1 cellular context compared by ENCODE assay signal in genomic region chr13:41276824-41277223, GRCh38.
TF ChIP-seq lines count a peak whose summit lies in the region.

No MANE protein-coding gene starts in this region.

TF ChIP-seq in WTC11, 78 proteins besides CTCF, POLR2A, EP300 and RAD21 (continued from another document):
- TF ChIP-seq ZNF281 (CRISPR knock-in tag; IDR thresholded peaks at IDR 0.05) (no peak), NR1H2 (CRISPR knock-in tag; IDR thresholded peaks at IDR 0.05) (no peak)
